ENCODE assay signal across 32 cellular contexts in the genomic region with DNA sequence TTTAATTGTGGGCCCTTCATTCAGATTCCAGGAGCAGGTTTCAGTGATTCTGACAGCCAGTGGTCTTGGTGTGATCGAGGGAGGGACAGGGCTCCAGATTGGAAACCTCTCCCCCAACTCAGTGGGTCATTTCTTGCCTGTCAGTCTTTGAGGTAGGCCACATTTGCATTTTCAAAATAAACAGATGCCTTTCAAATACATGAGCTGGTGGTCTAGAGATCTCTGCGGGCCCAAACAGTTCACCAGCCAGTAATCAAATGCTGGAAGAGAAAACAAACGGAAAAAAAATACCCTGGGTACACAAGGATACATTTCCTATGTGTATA.
DNase-seq lines count a peak whose midpoint lies in the region; ATAC-seq and TF ChIP-seq lines count a peak whose summit lies in the region.
"Had no signal": no experiment of that assay in that cellular context is flagged by ENCODE, and none has a peak within 500 bp of the region (broad histone marks: within the 10 kb centered on the region; RNA-seq: fewer than 3 reads in every experiment).

No MANE protein-coding gene starts in this region.

- peak overlapping the region; percentile 32; the same call in 1 of the 2 replicates for H3K9ac ChIP-seq in ES-I3 (ENCODE audit: low read depth, low read length)
- peak overlapping the region; percentile 17 for H3K9ac ChIP-seq in NT2/D1 (ENCODE audit: insufficient read length, low read depth)
- H3K9ac ChIP-seq: parathyroid adenoma had no signal

- H3K27ac Mint-ChIP-seq in endothelial cell (ENCODE audit: unreplicated experiment) (peak overlapping the region; percentile 97), nephron progenitor cell (peak overlapping the region; percentile 85), HFFc6 (no peak overlapping the region)
- H3K27ac Mint-ChIP-seq: activated B cell treated with CpG ODN at 0.5 μM for 24 hours; activated naive CD4-positive, alpha-beta T cell treated with anti-CD3 and anti-CD28 coated beads for 36 hours; activated T-helper 1 cell treated with anti-CD3 and anti-CD28 coated beads, Interleukin-12 subunit alpha, Interleukin-12 subunit beta, Interleukin-2, Interleukin-4 antibody, amounts not matched to agents 30 ng/mL and 10 ng/mL and 1 ng/mL, durations not matched to agents 14 hours and 24 hours and 36 hours; effector memory CD8-positive, alpha-beta T cell; natural killer cell treated with Interleukin-12 subunit alpha and Interleukin-12 subunit beta and Interleukin-15 and Interleukin-18, amount 100 ng/mL, for 72 hours had no signal

- DNase-seq in NT2/D1 (ENCODE audit: low read depth, low spot score) (no peak), endothelial cell (ENCODE audit: low spot score) (no peak), nephron progenitor cell (no peak), NCI-H524 treated with DMSO at 0.1 percent for 48 hours (lab: John Stamatoyannopoulos, UW) (no peak), HFFc6 (no peak)
- DNase-seq: activated B cell treated with CpG ODN at 0.5 μM for 24 hours; activated CD4-positive, alpha-beta T cell treated with anti-CD3 and anti-CD28 coated beads, Interleukin-2, amount 50 U/mL, for 4 hours; activated CD8-positive, alpha-beta memory T cell treated with anti-CD3 and anti-CD28 coated beads, Interleukin-2, amount 50 U/mL, for 4 hours; activated naive CD4-positive, alpha-beta T cell treated with anti-CD3 and anti-CD28 coated beads for 36 hours; adrenal gland; DMS153; effector memory CD8-positive, alpha-beta T cell; esophagus squamous epithelium; foreskin melanocyte; hypothalamus; left ventricle myocardium superior; NCI-H1694 treated with DMSO at 0.1 percent for 48 hours; NCI-H2171 treated with DMSO at 0.1 percent for 48 hours; NCI-H510A treated with DMSO at 0.1 percent for 48 hours; SHP77 treated with DMSO at 0.1 percent for 48 hours; spleen; stimulated activated CD4-positive, alpha-beta T cell treated with anti-CD3 and anti-CD28 coated beads, Interleukin-2, amount 100 ng/mL, for 48 hours; SW 1271; T1000; transverse colon had no signal

- H3K27me3 ChIP-seq in NT2/D1 (ENCODE audit: insufficient read depth, insufficient read length), result no peaks in the 10 kb centered on the region
- H3K27me3 ChIP-seq: transverse colon had no signal

- no peak for TF ChIP-seq CTCF in endothelial cell (IDR thresholded peaks at IDR 0.05; ENCODE audit: unreplicated experiment)
- no peak for TF ChIP-seq CTCF in nephron progenitor cell (IDR thresholded peaks at IDR 0.05)
- TF ChIP-seq CTCF in HFFc6 (IDR thresholded peaks at IDR 0.05), result no peak

- H3K36me3 Mint-ChIP-seq in endothelial cell (ENCODE audit: low read depth, unreplicated experiment) (no peaks in the 10 kb centered on the region), nephron progenitor cell (ENCODE audit: low read depth) (no peaks in the 10 kb centered on the region), HFFc6 (ENCODE audit: low read depth) (no peaks in the 10 kb centered on the region)
- H3K36me3 Mint-ChIP-seq: natural killer cell treated with Interleukin-12 subunit alpha and Interleukin-12 subunit beta and Interleukin-15 and Interleukin-18, amount 100 ng/mL, for 72 hours had no signal

- H3K4me1 Mint-ChIP-seq in endothelial cell (ENCODE audit: unreplicated experiment), result peaks cover 73% of the 10 kb centered on the region
- H3K4me1 Mint-ChIP-seq in nephron progenitor cell, result peaks cover 80% of the 10 kb centered on the region
- H3K4me1 Mint-ChIP-seq in HFFc6 (ENCODE audit: low read depth), result no peaks in the 10 kb centered on the region
- H3K4me1 Mint-ChIP-seq: activated B cell treated with CpG ODN at 0.5 μM for 24 hours had no signal

- H3K27me3 Mint-ChIP-seq in endothelial cell (ENCODE audit: unreplicated experiment) (peaks cover 4% of the 10 kb centered on the region), nephron progenitor cell (ENCODE audit: low read depth, poor library complexity) (peaks cover 3% of the 10 kb centered on the region), HFFc6 (ENCODE audit: insufficient read depth) (no peaks in the 10 kb centered on the region; the same call in 1 of the 2 replicates)

- H3K4me3 ChIP-seq in NT2/D1 (ENCODE audit: insufficient read length, low read depth), result no peak overlapping the region
- H3K4me3 ChIP-seq: adrenal gland, esophagus squamous epithelium, spleen, transverse colon had no signal

- H3K9me3 ChIP-seq in ES-I3 (ENCODE audit: control insufficient read depth, insufficient read depth, low read length) (no peaks in the 10 kb centered on the region), NT2/D1 (ENCODE audit: insufficient read depth, low read length) (no peaks in the 10 kb centered on the region)
- H3K9me3 ChIP-seq: adrenal gland, esophagus squamous epithelium, spleen, transverse colon had no signal

- H3K36me3 ChIP-seq in ES-I3 (ENCODE audit: insufficient read depth, low read length), result no peaks in the 10 kb centered on the region
- no peaks in the 10 kb centered on the region for H3K36me3 ChIP-seq in NT2/D1 (ENCODE audit: insufficient read depth, insufficient read length, low read length)
- H3K36me3 ChIP-seq: adrenal gland, esophagus squamous epithelium, spleen, transverse colon had no signal

- no peak for ATAC-seq in GM21737 (IDR thresholded peaks at IDR 0.05; ENCODE audit: unreplicated experiment)
- ATAC-seq in GM18519 (IDR thresholded peaks at IDR 0.05; ENCODE audit: low FRiP score, unreplicated experiment), result no peak
- ATAC-seq: effector memory CD8-positive, alpha-beta T cell; HCT116; left ventricle myocardium superior; natural killer cell treated with Interleukin-12 subunit alpha and Interleukin-12 subunit beta and Interleukin-15 and Interleukin-18, amount 100 ng/mL, for 72 hours had no signal

- no peak overlapping the region for H3K4me3 Mint-ChIP-seq in endothelial cell (ENCODE audit: unreplicated experiment)
- peak overlapping the region; percentile 67 for H3K4me3 Mint-ChIP-seq in nephron progenitor cell
- no peak overlapping the region for H3K4me3 Mint-ChIP-seq in HFFc6
- H3K4me3 Mint-ChIP-seq: activated B cell treated with CpG ODN at 0.5 μM for 24 hours; activated naive CD4-positive, alpha-beta T cell treated with anti-CD3 and anti-CD28 coated beads for 36 hours; activated T-helper 1 cell treated with anti-CD3 and anti-CD28 coated beads, Interleukin-12 subunit alpha, Interleukin-12 subunit beta, Interleukin-2, Interleukin-4 antibody, amounts not matched to agents 30 ng/mL and 10 ng/mL and 1 ng/mL, durations not matched to agents 14 hours and 24 hours and 36 hours; effector memory CD8-positive, alpha-beta T cell; natural killer cell treated with Interleukin-12 subunit alpha and Interleukin-12 subunit beta and Interleukin-15 and Interleukin-18, amount 100 ng/mL, for 72 hours had no signal

- H3K9me3 Mint-ChIP-seq in endothelial cell (ENCODE audit: unreplicated experiment) (no peaks in the 10 kb centered on the region), nephron progenitor cell (no peaks in the 10 kb centered on the region), HFFc6 (peaks cover 26% of the 10 kb centered on the region)
- H3K9me3 Mint-ChIP-seq: activated B cell treated with CpG ODN at 0.5 μM for 24 hours; activated naive CD4-positive, alpha-beta T cell treated with anti-CD3 and anti-CD28 coated beads for 36 hours; activated T-helper 1 cell treated with anti-CD3 and anti-CD28 coated beads, Interleukin-12 subunit alpha, Interleukin-12 subunit beta, Interleukin-2, Interleukin-4 antibody, amounts not matched to agents 30 ng/mL and 10 ng/mL and 1 ng/mL, durations not matched to agents 14 hours and 24 hours and 36 hours; effector memory CD8-positive, alpha-beta T cell; natural killer cell treated with Interleukin-12 subunit alpha and Interleukin-12 subunit beta and Interleukin-15 and Interleukin-18, amount 100 ng/mL, for 72 hours had no signal

- H3K4me1 ChIP-seq in ES-I3 (ENCODE audit: insufficient read depth, low read length) (peaks cover 57% of the 10 kb centered on the region), NT2/D1 (ENCODE audit: insufficient read depth, insufficient read length) (no peaks in the 10 kb centered on the region)
